1 cellular context compared by ENCODE assay signal in genomic region chr4:53377319-53378170, GRCh38.
TF ChIP-seq lines count a peak whose summit lies in the region.

Gene FIP1L1, plus strand, starts transcription at chr4:53377641. Its CDS starts 198 bp downstream, at chr4:53377839.

TF ChIP-seq in HEK293, 187 proteins besides CTCF, POLR2A, EP300 and RAD21 (continued from another document and continues in another):
- TF ChIP-seq REST (tag by site-specific recombination; IDR thresholded peaks at IDR 0.05) (no peak), ZNF184 (tag by site-specific recombination; IDR thresholded peaks at IDR 0.05) (no peak), ZNF677 (tag by site-specific recombination; IDR thresholded peaks at IDR 0.05) (no peak), ZBTB11 (tag by site-specific recombination; conservative IDR thresholded peaks at IDR 0.05; ENCODE audit: low read depth) (peak; percentile 87), ZIC2 (tag by site-specific recombination; IDR thresholded peaks at IDR 0.05) (peak; percentile 49; the same call in 1 of the 2 replicates), KLF7 (tag by site-specific recombination; IDR thresholded peaks at IDR 0.05; ENCODE audit: borderline replicate concordance) (no peak), ZNF555 (tag by site-specific recombination; conservative IDR thresholded peaks at IDR 0.05) (no peak), BCL6B (tag by site-specific recombination; IDR thresholded peaks at IDR 0.05) (no peak), ZNF112 (tag by site-specific recombination; IDR thresholded peaks at IDR 0.05) (no peak), ZNF660 (tag by site-specific recombination; IDR thresholded peaks at IDR 0.05) (peak; percentile 50), GLI4 (tag by site-specific recombination; IDR thresholded peaks at IDR 0.05) (no peak), ZNF324 (tag by site-specific recombination; IDR thresholded peaks at IDR 0.05) (peak; percentile 58; the same call in 1 of the 2 replicates), ZSCAN5A (tag by site-specific recombination; IDR thresholded peaks at IDR 0.05) (no peak), ZNF571 (tag by site-specific recombination; IDR thresholded peaks at IDR 0.05) (no peak), ZNF26 (tag by site-specific recombination; IDR thresholded peaks at IDR 0.05) (no peak), ZNF510 (tag by site-specific recombination; IDR thresholded peaks at IDR 0.05; ENCODE audit: insufficient replicate concordance) (no peak), HIC1 (tag by site-specific recombination; IDR thresholded peaks at IDR 0.05) (no peak), YY1 (tag by site-specific recombination; IDR thresholded peaks at IDR 0.05) (peak; percentile 62; the same call in 1 of the 2 replicates), ZNF398 (tag by site-specific recombination; IDR thresholded peaks at IDR 0.05) (no peak), HOXC10 (CRISPR knock-in tag; IDR thresholded peaks at IDR 0.05) (no peak), ZNF23 (tag by site-specific recombination; IDR thresholded peaks at IDR 0.05; ENCODE audit: borderline replicate concordance) (no peak), ZNF621 (tag by site-specific recombination; IDR thresholded peaks at IDR 0.05) (no peak), SP2 (tag by site-specific recombination; IDR thresholded peaks at IDR 0.05) (peak; percentile 53; the same call in 1 of the 2 replicates), HOXD13 (CRISPR knock-in tag; IDR thresholded peaks at IDR 0.05; ENCODE audit: borderline replicate concordance) (no peak), ZNF274 (IDR thresholded peaks at IDR 0.05; ENCODE audit: low read length) (no peak), ZNF274 (tag by site-specific recombination; IDR thresholded peaks at IDR 0.05; ENCODE audit: borderline replicate concordance) (no peak), ZNF10 (tag by site-specific recombination; IDR thresholded peaks at IDR 0.05) (no peak), GLI2 (tag by site-specific recombination; IDR thresholded peaks at IDR 0.05; ENCODE audit: borderline replicate concordance, low read depth) (no peak), ZBTB44 (tag by site-specific recombination; IDR thresholded peaks at IDR 0.05) (no peak), ZNF792 (tag by site-specific recombination; IDR thresholded peaks at IDR 0.05) (no peak), ZNF132 (tag by site-specific recombination; IDR thresholded peaks at IDR 0.05; ENCODE audit: borderline replicate concordance) (no peak), ZNF548 (tag by site-specific recombination; IDR thresholded peaks at IDR 0.05) (no peak), ZFP41 (tag by site-specific recombination; IDR thresholded peaks at IDR 0.05; ENCODE audit: borderline replicate concordance) (no peak), ZNF518A (tag by site-specific recombination; conservative IDR thresholded peaks at IDR 0.05; ENCODE audit: low read depth) (no peak), ZNF2 (tag by site-specific recombination; IDR thresholded peaks at IDR 0.05) (0 out of 2 replicates have a peak, but pooled peaks have one; percentile 19), ZNF558 (tag by site-specific recombination; IDR thresholded peaks at IDR 0.05) (no peak)
